ENCODE assay signal across 25 cellular contexts in genomic region chr10:75502389-75502788, GRCh38.
DNase-seq lines count a peak whose midpoint lies in the region; ATAC-seq, FAIRE-seq and TF ChIP-seq lines count a peak whose summit lies in the region.
"Had no signal": no experiment of that assay in that cellular context is flagged by ENCODE, and none has a peak within 500 bp of the region (broad histone marks: within the 10 kb centered on the region; RNA-seq: fewer than 3 reads in every experiment).

No MANE protein-coding gene starts in this region.

- in situ Hi-C loops in HAP-1 (cut with MboI; ENCODE audit: low sequenced_read_pairs) = no loop called here

- no peaks in the 10 kb centered on the region for H3K9me2 ChIP-seq in PC-3 (replicated peaks; ENCODE audit: low read length)

- H3K9me3 ChIP-seq in PC-3 (ENCODE audit: low read length) (no peaks in the 10 kb centered on the region), right lobe of liver (no peaks in the 10 kb centered on the region), HAP-1 (no peaks in the 10 kb centered on the region)
- H3K9me3 ChIP-seq in CD4-positive, alpha-beta T cell (ENCODE audit: control insufficient read depth, low read length) = no peaks in the 10 kb centered on the region
- H3K9me3 ChIP-seq: A549, BE2C had no signal

- no peak for TF ChIP-seq CTCF in PC-3 (conservative IDR thresholded peaks at IDR 0.05; ENCODE audit: low read depth, low read length)
- TF ChIP-seq CTCF in right lobe of liver (IDR thresholded peaks at IDR 0.05) = no peak
- TF ChIP-seq CTCF in CD4-positive, alpha-beta T cell (IDR thresholded peaks at IDR 0.05) = no peak

- H3K36me3 ChIP-seq in PC-3 (ENCODE audit: low read depth, low read length) (no peaks in the 10 kb centered on the region), right lobe of liver (no peaks in the 10 kb centered on the region), HAP-1 (replicated peaks) (no peaks in the 10 kb centered on the region)
- H3K36me3 ChIP-seq: BE2C; BLaER1 treated with 17β-estradiol and CSF1 and Interleukin-3, amounts not matched to agents 10 nM and 100 nM had no signal

- no TSS peak for BruUV-seq in PC-3 (replicated peaks; lab: Mats Ljungman, UMichigan)

- no peak overlapping the region for H3K9ac ChIP-seq in PC-3 (ENCODE audit: low read length)
- H3K9ac ChIP-seq: BLaER1 treated with 17β-estradiol and CSF1 and Interleukin-3, amounts not matched to agents 10 nM and 100 nM had no signal

- no peaks in the 10 kb centered on the region for H3K79me2 ChIP-seq in PC-3 (ENCODE audit: low read length)

- H3K4me3 Mint-ChIP-seq in CD4-positive, alpha-beta T cell = no peak overlapping the region
- H3K4me3 Mint-ChIP-seq: CD14-positive monocyte; CD4-positive, alpha-beta memory T cell; GM23338; H9; HFFc6 had no signal

- H3F3A ChIP-seq in PC-3 (ENCODE audit: low read length, unreplicated experiment) = no peaks in the 10 kb centered on the region

- no peak overlapping the region for H3K4me2 ChIP-seq in PC-3 (ENCODE audit: low read length)
- H3K4me2 ChIP-seq: A549; BLaER1 treated with 17β-estradiol and CSF1 and Interleukin-3, amounts not matched to agents 10 nM and 100 nM; GM23338 had no signal

- H3K4me1 ChIP-seq in PC-3 (ENCODE audit: insufficient read depth, low read length) = 0 out of 2 replicates have a peak, but pooled peaks cover 4% of the 10 kb centered on the region
- peaks cover 0 to 21% (median 10%) of the 10 kb centered on the region in 4 donors for H3K4me1 ChIP-seq in right lobe of liver
- H3K4me1 ChIP-seq in HAP-1 = no peaks in the 10 kb centered on the region

- H3K27ac ChIP-seq in PC-3 (ENCODE audit: low read length) = no peak overlapping the region
- no peak overlapping the region for H3K27ac ChIP-seq in right lobe of liver
- H3K27ac ChIP-seq in CD4-positive, alpha-beta T cell (ENCODE audit: low read depth, low read length) = no peak overlapping the region
- H3K27ac ChIP-seq: A549; BLaER1 treated with 17β-estradiol and CSF1 and Interleukin-3, amounts not matched to agents 10 nM and 100 nM had no signal

- H3K4me1 Mint-ChIP-seq in CD4-positive, alpha-beta T cell (ENCODE audit: low read depth) = no peaks in the 10 kb centered on the region
- H3K4me1 Mint-ChIP-seq: CD4-positive, alpha-beta memory T cell; H9 had no signal

- DNase-seq in M059J (ENCODE audit: low read depth) = peak; percentile 11
- DNase-seq in PC-3 = peak; percentile 40
- no peak for DNase-seq in left lobe of liver (ENCODE audit: low spot score)
- no peak for DNase-seq in right lobe of liver
- no peak for DNase-seq in HAP-1 (ENCODE audit: low spot score in 2 of 2)
- DNase-seq in NCI-H345 (lab: John Stamatoyannopoulos, UW) = no peak
- no peak for DNase-seq in GM12892 (ENCODE audit: insufficient read length)
- DNase-seq in CD4-positive, alpha-beta T cell = no peak
- DNase-seq: 8988T; ACHN; AML-193; BE2C; CD4-positive, alpha-beta memory T cell; COR-L47; DMS153; DND-41; H9; HFFc6 had no signal

- H3K9me3 Mint-ChIP-seq in CD4-positive, alpha-beta T cell = no peaks in the 10 kb centered on the region
- H3K9me3 Mint-ChIP-seq: GM23338, HFFc6 had no signal

- H3K27me3 ChIP-seq in PC-3 (ENCODE audit: low read length) (peaks cover 19% of the 10 kb centered on the region; the same call in 1 of the 2 replicates), right lobe of liver (no peaks in the 10 kb centered on the region), HAP-1 (ENCODE audit: low read depth) (no peaks in the 10 kb centered on the region)
- no peaks in the 10 kb centered on the region for H3K27me3 ChIP-seq in CD4-positive, alpha-beta T cell (ENCODE audit: control insufficient read depth, insufficient read depth, low read length)
- H3K27me3 ChIP-seq: BE2C; BLaER1 treated with 17β-estradiol and CSF1 and Interleukin-3, amounts not matched to agents 10 nM and 100 nM had no signal

- CTCF ChIA-PET in PC-3 (lab: Charles Lee) = no interaction called here
- CTCF ChIA-PET in CD4-positive, alpha-beta T cell (lab: Charles Lee) = no interaction called here

- no peaks in the 10 kb centered on the region for H4K20me1 ChIP-seq in PC-3 (ENCODE audit: low read length)
- H4K20me1 ChIP-seq: BLaER1 treated with 17β-estradiol and CSF1 and Interleukin-3, amounts not matched to agents 10 nM and 100 nM had no signal

- ATAC-seq in PC-3 (peak; percentile 30), left lobe of liver (peak; percentile 22), right lobe of liver (peak in 3 of 4 donors; percentile 4 to 31 (median 10))
- ATAC-seq in CD4-positive, alpha-beta T cell (ENCODE audit: poor library complexity) = no peak
- ATAC-seq: A549, GM12878, GM23338 had no signal

- H3K27me3 Mint-ChIP-seq in CD4-positive, alpha-beta T cell = peaks cover 5% of the 10 kb centered on the region

- H2AFZ ChIP-seq in PC-3 (ENCODE audit: low read length) = no peak overlapping the region
- H2AFZ ChIP-seq: GM23338 had no signal

- TF ChIP-seq POLR2A in right lobe of liver (IDR thresholded peaks at IDR 0.05) (no peak), GM12892 (IDR thresholded peaks at IDR 0.05; ENCODE audit: low read depth, low read length) (no peak)

- no peak overlapping the region for H3K27ac Mint-ChIP-seq in CD4-positive, alpha-beta T cell
- H3K27ac Mint-ChIP-seq: CD4-positive, alpha-beta memory T cell; GM23338; H9; HFFc6 had no signal

- no peak for FAIRE-seq in GM12892 (lab: Jason Lieb, UNC)
- FAIRE-seq: A549, G401.6, GM12878, GM18507 had no signal

- H3K4me3 ChIP-seq in PC-3 (ENCODE audit: low read length) (no peak overlapping the region), right lobe of liver (no peak overlapping the region), HAP-1 (no peak overlapping the region)
- H3K4me3 ChIP-seq: A549; BLaER1 treated with 17β-estradiol and CSF1 and Interleukin-3, amounts not matched to agents 10 nM and 100 nM; GM12878; GM23338 had no signal

- intact Hi-C loops in PC-3 (cut with micrococcal nuclease) = no loop called here
- intact Hi-C loops in right lobe of liver (cut with DNase I) = no loop called here
- intact Hi-C loops in CD4-positive, alpha-beta T cell (cut with DNase I, micrococcal nuclease) = no loop called here

- no peaks in the 10 kb centered on the region for H3K36me3 Mint-ChIP-seq in CD4-positive, alpha-beta T cell (ENCODE audit: low read depth)
- H3K36me3 Mint-ChIP-seq: CD4-positive, alpha-beta memory T cell had no signal

- POLR2A ChIA-PET in PC-3 (lab: Charles Lee; ENCODE audit: unreplicated experiment) = no interaction called here
- POLR2A ChIA-PET in CD4-positive, alpha-beta T cell (lab: Charles Lee) = no interaction called here

- WGBS in right lobe of liver (ENCODE audit: insufficient coverage, low coverage, low lambda C conversion rate, missing lambda C conversion rate) = 57% methylated on average over 1 of the region's 3 CpGs

Comparison
In these comparisons a context has a peak if more than half of its experiments do, and no peak if none do; other contexts are left out.
1. DNase-seq: peak in M059J (single experiment) and PC-3 (single experiment); none in left lobe of liver (single experiment), right lobe of liver (0 of 3), HAP-1 (0 of 2), NCI-H345 (single experiment), GM12892 (single experiment) and CD4-positive, alpha-beta T cell (0 of 10).